In genomic region chr6:140494321-140495085, GRCh38 we compare ENCODE assay signal across 28 cellular contexts.
DNase-seq lines count a peak whose midpoint lies in the region; ATAC-seq, FAIRE-seq and TF ChIP-seq lines count a peak whose summit lies in the region.
"Had no signal": no experiment of that assay in that cellular context is flagged by ENCODE, and none has a peak within 500 bp of the region (broad histone marks: within the 10 kb centered on the region; RNA-seq: fewer than 3 reads in every experiment).

No MANE protein-coding gene starts in this region.

- H3K4me3 ChIP-seq in IMR-90 (ENCODE audit: insufficient read depth, low read depth, low read length) (no peak overlapping the region), bronchial epithelial cell (ENCODE audit: low read depth, low read length) (no peak overlapping the region), keratinocyte (ENCODE audit: control insufficient read depth in 2 of 3, extremely low read depth in 1 of 3, insufficient read depth in 2 of 3, low read depth in 1 of 3, low read length in 3 of 3) (no peak overlapping the region), smooth muscle cell (no peak overlapping the region), pancreas (no peak overlapping the region), left lung (no peak overlapping the region)
- H3K4me3 ChIP-seq: K562, SJCRH30, vagina had no signal

- H3F3A ChIP-seq in smooth muscle cell (ENCODE audit: low read depth): no peaks in the 10 kb centered on the region

- H3K9ac ChIP-seq in IMR-90 (ENCODE audit: low read depth, low read length) (no peak overlapping the region), keratinocyte (ENCODE audit: control insufficient read depth, extremely low read depth, insufficient read depth, low read length) (no peak overlapping the region), smooth muscle cell (ENCODE audit: low read depth) (no peak overlapping the region)

- TF ChIP-seq RAD21 in IMR-90 (IDR thresholded peaks at IDR 0.05; ENCODE audit: low read length): no peak

- no peak overlapping the region for H4K8ac ChIP-seq in IMR-90 (ENCODE audit: low read depth in 2 of 2, low read length in 2 of 2)

- CTCF ChIA-PET in IMR-90 (lab: Yijun Ruan, JAX): no interaction called here

- no peak for ATAC-seq in IMR-90 (ENCODE audit: low read depth)
- ATAC-seq in pancreas: no peak
- no peak for ATAC-seq in GM19351 (IDR thresholded peaks at IDR 0.05; ENCODE audit: unreplicated experiment)
- ATAC-seq in left lung: no peak
- ATAC-seq: K562; naive thymus-derived CD4-positive, alpha-beta T cell; right cardiac atrium; T-helper 17 cell had no signal

- H3K23ac ChIP-seq in IMR-90 (ENCODE audit: low read depth, low read length): no peak overlapping the region

- TF ChIP-seq CTCF in IMR-90 (conservative IDR thresholded peaks at IDR 0.05; ENCODE audit: low read depth, low read length) (no peak), bronchial epithelial cell (IDR thresholded peaks at IDR 0.05; ENCODE audit: insufficient read depth, low read length, severe bottlenecking) (no peak), keratinocyte (optimal IDR thresholded peaks at IDR 0.05 in 1 of 3, IDR thresholded peaks at IDR 0.05 in 1 of 3, conservative IDR thresholded peaks at IDR 0.05 in 1 of 3; ENCODE audit: extremely low read depth in 1 of 3, insufficient read depth in 2 of 3, low read length in 3 of 3) (no peak), smooth muscle cell (IDR thresholded peaks at IDR 0.05; ENCODE audit: borderline replicate concordance, insufficient read depth, poor library complexity, severe bottlenecking) (no peak), pancreas (IDR thresholded peaks at IDR 0.05) (no peak), left lung (IDR thresholded peaks at IDR 0.05) (no peak)

- H2AK9ac ChIP-seq in IMR-90 (replicated peaks; ENCODE audit: low read depth, low read length, poor library complexity): no peak overlapping the region

- H3K4me1 ChIP-seq in IMR-90 (ENCODE audit: control insufficient read depth, insufficient read depth, low read length) (no peaks in the 10 kb centered on the region), keratinocyte (ENCODE audit: control insufficient read depth, extremely low read depth, insufficient read depth, low read length) (peaks cover 5% of the 10 kb centered on the region), smooth muscle cell (ENCODE audit: low read depth) (peaks cover 7% of the 10 kb centered on the region), pancreas (no peaks in the 10 kb centered on the region), left lung (no peaks in the 10 kb centered on the region)
- H3K4me1 ChIP-seq: SJCRH30, vagina had no signal

- no peaks in the 10 kb centered on the region for H3K79me2 ChIP-seq in keratinocyte (ENCODE audit: control insufficient read depth, insufficient read depth, low read length)
- no peaks in the 10 kb centered on the region for H3K79me2 ChIP-seq in smooth muscle cell (ENCODE audit: low read depth)

- no peaks in the 10 kb centered on the region for H3K79me1 ChIP-seq in IMR-90 (ENCODE audit: low read depth in 1 of 2, low read length in 2 of 2)

- H3K4ac ChIP-seq in IMR-90 (ENCODE audit: low read depth, low read length): no peak overlapping the region

- H3K27me3 ChIP-seq in IMR-90 (ENCODE audit: control insufficient read depth, insufficient read depth, low read length): no peaks in the 10 kb centered on the region
- H3K27me3 ChIP-seq in bronchial epithelial cell (ENCODE audit: control insufficient read depth, insufficient read depth, low read length): no peaks in the 10 kb centered on the region
- no peaks in the 10 kb centered on the region for H3K27me3 ChIP-seq in keratinocyte (ENCODE audit: control insufficient read depth, extremely low read depth, insufficient read depth, low read length)
- no peaks in the 10 kb centered on the region for H3K27me3 ChIP-seq in smooth muscle cell (ENCODE audit: low read depth)
- H3K27me3 ChIP-seq in pancreas: no peaks in the 10 kb centered on the region
- H3K27me3 ChIP-seq in left lung: no peaks in the 10 kb centered on the region
- H3K27me3 ChIP-seq: SJCRH30, vagina had no signal

- no peaks in the 10 kb centered on the region for H4K20me1 ChIP-seq in IMR-90 (ENCODE audit: insufficient read depth, low read length)
- no peaks in the 10 kb centered on the region for H4K20me1 ChIP-seq in keratinocyte (ENCODE audit: control insufficient read depth, extremely low read depth, insufficient read depth, low read length)
- H4K20me1 ChIP-seq in smooth muscle cell (ENCODE audit: low read depth): no peaks in the 10 kb centered on the region

- POLR2A ChIA-PET in IMR-90 (lab: Charles Lee; ENCODE audit: unreplicated experiment): no interaction called here

- H3K56ac ChIP-seq in IMR-90 (ENCODE audit: extremely low read depth, insufficient read depth, low read length): no peak overlapping the region

- in situ Hi-C loops in IMR-90 (cut with MboI; ENCODE audit: low sequenced_read_pairs): no loop called here

- H3K14ac ChIP-seq in IMR-90 (replicated peaks; ENCODE audit: low read depth, low read length): no peak overlapping the region

- H3K4me2 ChIP-seq in IMR-90 (ENCODE audit: low read depth, low read length): no peak overlapping the region
- peak overlapping the region; percentile 42 for H3K4me2 ChIP-seq in keratinocyte (ENCODE audit: control insufficient read depth, extremely low read depth, insufficient read depth, low read depth, low read length)
- H3K4me2 ChIP-seq in smooth muscle cell: peak overlapping the region; percentile 16

- 86% methylated on average over 1 of the region's 8 CpGs; no CpG with 5 or more reads in 1 of the 2 experiments for WGBS in IMR-90 (ENCODE audit: extremely low coverage in 2 of 2, insufficient read length in 1 of 2), 2 experiments
- WGBS in smooth muscle cell (ENCODE audit: low lambda C conversion rate): 57% methylated on average over 8 of the region's 8 CpGs
- 77 to 84% methylated on average over 8 of the region's 8 CpGs for WGBS in pancreas, 2 donors

- H4K91ac ChIP-seq in IMR-90 (ENCODE audit: insufficient read depth, low read depth, low read length): no peak overlapping the region

- H2BK5ac ChIP-seq in IMR-90 (ENCODE audit: low read depth, low read length, poor library complexity, severe bottlenecking): peak overlapping the region; percentile 36

- dilution Hi-C loops in IMR-90 (cut with HindIII; ENCODE audit: low sequenced_read_pairs, unreplicated experiment): no loop called here
- dilution Hi-C loops in keratinocyte (cut with MboI; ENCODE audit: extremely low pct_ligation_motif_present, low sequenced_read_pairs): no loop called here

- H2AK5ac ChIP-seq in IMR-90 (ENCODE audit: low read depth, low read length): no peak overlapping the region; the same call in 1 of the 2 replicates

- 0 out of 3 replicates have a peak overlapping the region, but pooled peaks have one; percentile 47 for H2BK15ac ChIP-seq in IMR-90 (ENCODE audit: low read depth, low read length)

- TF ChIP-seq POLR2A in IMR-90 (IDR thresholded peaks at IDR 0.05; ENCODE audit: low read depth, low read length): no peak

- no peaks in the 10 kb centered on the region for H3K36me3 ChIP-seq in IMR-90 (ENCODE audit: control insufficient read depth, insufficient read depth, low read length)
- no peaks in the 10 kb centered on the region for H3K36me3 ChIP-seq in bronchial epithelial cell (ENCODE audit: control insufficient read depth, insufficient read depth, low read length)
- H3K36me3 ChIP-seq in keratinocyte (ENCODE audit: control insufficient read depth in 2 of 2, extremely low read depth in 1 of 2, insufficient read depth in 2 of 2, low read length in 2 of 2): no peaks in the 10 kb centered on the region
- H3K36me3 ChIP-seq in smooth muscle cell (ENCODE audit: low read depth): no peaks in the 10 kb centered on the region
- H3K36me3 ChIP-seq in pancreas: no peaks in the 10 kb centered on the region
- H3K36me3 ChIP-seq in left lung: no peaks in the 10 kb centered on the region
- H3K36me3 ChIP-seq: SJCRH30, vagina had no signal

- peak overlapping the region; percentile 58; the same call in 1 of the 2 replicates for H2BK120ac ChIP-seq in IMR-90 (ENCODE audit: low read depth, low read length)

- no peak overlapping the region for H2BK20ac ChIP-seq in IMR-90 (ENCODE audit: low read depth, low read length)

- H3K18ac ChIP-seq in IMR-90 (ENCODE audit: low read depth, low read length): no peak overlapping the region

- H3K9me3 ChIP-seq in IMR-90 (ENCODE audit: control insufficient read depth, insufficient read depth, low read length) (no peaks in the 10 kb centered on the region), keratinocyte (ENCODE audit: control insufficient read depth, low read depth, low read length) (no peaks in the 10 kb centered on the region), smooth muscle cell (replicated peaks; ENCODE audit: low read depth) (no peaks in the 10 kb centered on the region), pancreas (no peaks in the 10 kb centered on the region), left lung (no peaks in the 10 kb centered on the region)
- H3K9me3 ChIP-seq: SJCRH30, vagina had no signal

- DNase-seq in IMR-90 (no peak), bronchial epithelial cell (ENCODE audit: low read depth) (peak; percentile 39), keratinocyte (ENCODE audit: low read depth, low spot score) (no peak), smooth muscle cell (lab: John Stamatoyannopoulos, UW; ENCODE audit: unreplicated experiment) (no peak), pancreas (no peak), left lung (no peak)
- DNase-seq: activated CD4-positive, alpha-beta T cell treated with anti-CD3 and anti-CD28 coated beads for 4 hours; activated T-cell treated with anti-CD3 and anti-CD28 coated beads, Interleukin-2, amount 50 U/mL, for 24 hours; amniotic stem cell; Calu3; cortex of kidney; endodermal cell; head of caudate nucleus; naive thymus-derived CD4-positive, alpha-beta T cell; NCI-H1694; NCI-H2171; NCI-H524; occipital lobe; right cardiac atrium; SJCRH30; stimulated activated CD4-positive, alpha-beta T cell treated with anti-CD3 and anti-CD28 coated beads, Interleukin-4, amount 100 ng/mL, for 4 hours; stimulated activated naive CD4-positive, alpha-beta T cell; T-helper 17 cell had no signal

- intact Hi-C loops in IMR-90 (cut with micrococcal nuclease): no loop called here
- intact Hi-C loops in pancreas (cut with DNase I): no loop called here
- intact Hi-C loops in left lung (cut with DNase I): no loop called here

- H3K27ac ChIP-seq in IMR-90 (ENCODE audit: insufficient read depth, low read length): no peak overlapping the region
- H3K27ac ChIP-seq in keratinocyte (ENCODE audit: control insufficient read depth, insufficient read depth, low read length): no peak overlapping the region
- H3K27ac ChIP-seq in smooth muscle cell (ENCODE audit: low read depth): peak overlapping the region; percentile 14
- H3K27ac ChIP-seq in pancreas: no peak overlapping the region
- no peak overlapping the region for H3K27ac ChIP-seq in left lung
- H3K27ac ChIP-seq: C4-2B, SJCRH30, vagina had no signal

- H2AFZ ChIP-seq in IMR-90 (replicated peaks; ENCODE audit: low read length, poor library complexity): no peak overlapping the region
- H2AFZ ChIP-seq in keratinocyte (ENCODE audit: control insufficient read depth, low read length): peak overlapping the region; percentile 64
- H2AFZ ChIP-seq in smooth muscle cell (ENCODE audit: low read depth): peak overlapping the region; percentile 9

- no peak overlapping the region for H4K5ac ChIP-seq in IMR-90 (ENCODE audit: low read depth, low read length)

- no peak for FAIRE-seq in bronchial epithelial cell (lab: Jason Lieb, UNC)
- FAIRE-seq in keratinocyte (lab: Jason Lieb, UNC): no peak
- no peak for FAIRE-seq in pancreas (lab: Jason Lieb, UNC)
- FAIRE-seq: K562, RCC 7860 had no signal

- H3K9me1 ChIP-seq in IMR-90 (ENCODE audit: insufficient read depth, low read length) (no peaks in the 10 kb centered on the region; the same call in 1 of the 2 replicates), keratinocyte (ENCODE audit: control insufficient read depth, extremely low read depth, insufficient read depth, low read length) (no peaks in the 10 kb centered on the region)

- BruUV-seq in IMR-90 (replicated peaks; lab: Mats Ljungman, UMichigan): no TSS peak
